21 cellular contexts compared by ENCODE assay signal in genomic region chr11:66626926-66627325, GRCh38. TPM values are rescaled to one million over a fixed set of nuclear protein-coding genes. Genes with fewer than 3 reads are reported as not detected.
"Had no signal": no experiment of that assay in that cellular context is flagged by ENCODE, and none has a peak within 500 bp of the region (broad histone marks: within the 10 kb centered on the region; RNA-seq: fewer than 3 reads in every experiment).

No MANE protein-coding gene starts in this region.

- H3K9me3 ChIP-seq: ascending aorta, prostate gland, thoracic aorta had no signal

- H3K4me3 Mint-ChIP-seq: activated CD4-positive, alpha-beta memory T cell treated with anti-CD3 and anti-CD28 coated beads for 36 hours; activated CD4-positive, alpha-beta T cell treated with anti-CD3 and anti-CD28 coated beads for 36 hours; dendritic cell treated with granulocyte-macrophage colony-stimulating factor and Interleukin-4, amounts not matched to agents 40 ng/mL and 50 ng/mL, for 4 days; WTC11 had no signal

- H3K27me3 Mint-ChIP-seq: activated CD4-positive, alpha-beta memory T cell treated with anti-CD3 and anti-CD28 coated beads for 36 hours; activated CD4-positive, alpha-beta T cell treated with anti-CD3 and anti-CD28 coated beads for 36 hours; dendritic cell treated with granulocyte-macrophage colony-stimulating factor and Interleukin-4, amounts not matched to agents 40 ng/mL and 50 ng/mL, for 4 days had no signal

- H3K27ac Mint-ChIP-seq: activated CD4-positive, alpha-beta memory T cell treated with anti-CD3 and anti-CD28 coated beads for 36 hours; activated CD4-positive, alpha-beta T cell treated with anti-CD3 and anti-CD28 coated beads for 36 hours; dendritic cell treated with granulocyte-macrophage colony-stimulating factor and Interleukin-4, amounts not matched to agents 40 ng/mL and 50 ng/mL, for 4 days; WTC11 had no signal

- ATAC-seq: activated CD4-positive, alpha-beta T cell treated with anti-CD3 and anti-CD28 coated beads for 36 hours; left colon; right cardiac atrium; WTC11 had no signal

- DNase-seq: activated CD4-positive, alpha-beta memory T cell treated with anti-CD3 and anti-CD28 coated beads for 36 hours; activated CD4-positive, alpha-beta T cell treated with anti-CD3 and anti-CD28 coated beads for 36 hours; activated naive CD4-positive, alpha-beta T cell treated with anti-CD3 and anti-CD28 coated beads, Interleukin-2, amount 50 U/mL, for 16 hours; activated T-cell treated with anti-CD3 and anti-CD28 coated beads for 4 hours; effector CD8-positive, alpha-beta T cell; foreskin fibroblast; glutamatergic neuron; hypothalamus; islet precursor cell; left colon; stimulated activated CD4-positive, alpha-beta T cell treated with anti-CD3 and anti-CD28 coated beads, Interleukin-15, amount 100 ng/mL, for 24 hours; stimulated activated CD4-positive, alpha-beta T cell treated with anti-CD3 and anti-CD28 coated beads, Interleukin-2, amount 100 ng/mL, for 48 hours had no signal

- H3K9me3 Mint-ChIP-seq: activated CD4-positive, alpha-beta memory T cell treated with anti-CD3 and anti-CD28 coated beads for 36 hours; dendritic cell treated with granulocyte-macrophage colony-stimulating factor and Interleukin-4, amounts not matched to agents 40 ng/mL and 50 ng/mL, for 4 days; WTC11 had no signal

- H3K4me3 ChIP-seq: ascending aorta, lung, prostate gland, skin epidermis, thoracic aorta had no signal

- H3K4me1 Mint-ChIP-seq: WTC11 had no signal

- H3K27me3 ChIP-seq: ascending aorta had no signal

- H3K27ac ChIP-seq: ascending aorta, prostate gland, skin epidermis, thoracic aorta had no signal

RNA-seq across cellular contexts. Expression of gene CCDC87, which starts 34.1 kb away (rescaled TPM):
- polyA plus RNA-seq: neural cell had no signal
